In the genomic region with DNA sequence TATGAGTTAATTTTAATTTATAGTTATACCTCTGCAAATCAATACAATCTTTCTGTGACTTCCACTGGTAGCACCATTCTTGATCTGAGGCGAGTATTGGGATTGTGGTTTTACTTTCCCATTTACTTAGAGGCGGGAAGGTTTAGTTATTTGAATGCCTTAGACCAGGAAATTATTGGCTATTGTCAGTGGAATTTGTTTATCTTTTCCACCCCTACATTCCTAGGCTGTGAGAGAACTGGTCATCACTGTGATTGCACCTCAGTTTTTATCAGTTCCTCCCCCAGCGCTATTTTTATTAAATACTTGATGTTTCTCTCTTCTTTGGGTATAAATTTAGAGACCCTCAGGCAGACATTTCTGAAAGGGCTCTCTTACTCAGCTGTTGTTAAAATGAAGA, we compare ENCODE assay signal across 12 cellular contexts. TPM values are rescaled to one million over a fixed set of nuclear protein-coding genes. Genes with fewer than 3 reads are reported as not detected.
A peak's percentile ranks its signal among the peaks of the same experiment; 100 is the strongest.
DNase-seq lines count a peak whose midpoint lies in the region; ATAC-seq and TF ChIP-seq lines count a peak whose summit lies in the region.
"Had no signal": no experiment of that assay in that cellular context is flagged by ENCODE, and none has a peak within 500 bp of the region (broad histone marks: within the 10 kb centered on the region; RNA-seq: fewer than 3 reads in every experiment).

No MANE protein-coding gene starts in this region.

- peaks cover 52% of the 10 kb centered on the region for H3K4me1 ChIP-seq in RWPE2 (ENCODE audit: insufficient read depth, poor library complexity, severe bottlenecking)
- peaks cover 17% of the 10 kb centered on the region for H3K4me1 ChIP-seq in fibroblast of lung (ENCODE audit: control insufficient read depth, extremely low read depth, insufficient read depth, low read length)

- H3K36me3 ChIP-seq in RWPE2 (ENCODE audit: low read depth) (no peaks in the 10 kb centered on the region), fibroblast of lung (ENCODE audit: control insufficient read depth, insufficient read depth, low read length) (no peaks in the 10 kb centered on the region)

- no peaks in the 10 kb centered on the region for H4K20me1 ChIP-seq in fibroblast of lung (ENCODE audit: control insufficient read depth, extremely low read depth, insufficient read depth, low read length)

- DNase-seq in EH (ENCODE audit: low read depth) = peak; percentile 71
- no peak for DNase-seq in RWPE2 (ENCODE audit: low spot score)
- DNase-seq in fibroblast of lung (ENCODE audit: low read depth in 2 of 2) = peak; percentile 43 to 86
- peak; percentile 46 for DNase-seq in non-pigmented ciliary epithelial cell (ENCODE audit: low read depth)
- no peak for DNase-seq in iPS-NIHi11 (ENCODE audit: low spot score)
- no peak for DNase-seq in NCI-H2107 (lab: John Stamatoyannopoulos, UW)
- no peak for DNase-seq in nucleus accumbens (lab: John Stamatoyannopoulos, UW)
- DNase-seq: activated CD8-positive, alpha-beta memory T cell treated with anti-CD3 and anti-CD28 coated beads, Interleukin-2, amount 50 U/mL, for 48 hours; central memory CD4-positive, alpha-beta T cell; NK-92 treated with Interleukin-12 subunit alpha and Interleukin-12 subunit beta, amount 100 ng/mL, for 24 hours; T-helper 2 cell had no signal

- H3K4me2 ChIP-seq in fibroblast of lung (ENCODE audit: extremely low read depth, insufficient read depth, low read length) = peak overlapping the region; percentile 67

- H3K27me3 ChIP-seq in RWPE2 (ENCODE audit: insufficient read depth, poor library complexity, severe bottlenecking) (no peaks in the 10 kb centered on the region), fibroblast of lung (ENCODE audit: control insufficient read depth, insufficient read depth, low read length) (no peaks in the 10 kb centered on the region)

- H3K9ac ChIP-seq in fibroblast of lung (ENCODE audit: insufficient read depth, low read length) = no peak overlapping the region

- TF ChIP-seq CTCF in RWPE2 (IDR thresholded peaks at IDR 0.05; ENCODE audit: poor library complexity, severe bottlenecking) (no peak), fibroblast of lung (conservative IDR thresholded peaks at IDR 0.05 in 1 of 2, IDR thresholded peaks at IDR 0.05 in 1 of 2; ENCODE audit: low read depth in 1 of 2, low read length in 2 of 2) (no peak)

- no peak overlapping the region for H2AFZ ChIP-seq in fibroblast of lung (ENCODE audit: low read length)

- no peak overlapping the region for H3K4me3 ChIP-seq in RWPE2 (ENCODE audit: severe bottlenecking)
- peak overlapping the region in 2 of 4 experiments; percentile 2 to 30 for H3K4me3 ChIP-seq in fibroblast of lung (replicated peaks in 1 of 4; ENCODE audit: control extremely low read depth in 1 of 4, insufficient read depth in 1 of 4, low read depth in 3 of 4, low read length in 4 of 4)

- H3K79me2 ChIP-seq in fibroblast of lung (ENCODE audit: control insufficient read depth, insufficient read depth, low read length) = peaks cover 44% of the 10 kb centered on the region

- peak; percentile 74 for ATAC-seq in RWPE2 (ENCODE audit: low read depth)
- no peak for ATAC-seq in GM21390 (IDR thresholded peaks at IDR 0.05; ENCODE audit: unreplicated experiment)

- H3K27ac ChIP-seq in RWPE2 (ENCODE audit: poor library complexity, severe bottlenecking) = peak overlapping the region; percentile 96
- peak overlapping the region; percentile 15 for H3K27ac ChIP-seq in fibroblast of lung (ENCODE audit: insufficient read depth, low read length)

- H3K9me3 ChIP-seq in RWPE2 (ENCODE audit: severe bottlenecking) = no peaks in the 10 kb centered on the region
- no peaks in the 10 kb centered on the region for H3K9me3 ChIP-seq in fibroblast of lung (ENCODE audit: control insufficient read depth, insufficient read depth, low read depth, low read length)

RNA-seq across cellular contexts. Expression of gene CDK14, which starts 29.9 kb away (rescaled TPM):
- total RNA-seq in fibroblast of lung = 36.0 and 41.1 TPM in 2 replicates
- 23.6 and 28.9 TPM in 2 replicates for polyA plus RNA-seq in fibroblast of lung
- polyA plus RNA-seq in fibroblast of lung (2012) = 15.4 and 19.2 TPM in 2 replicates
- 33.0 and 37.5 TPM in 2 replicates for polyA minus RNA-seq in fibroblast of lung (ENCODE audit: low replicate concordance)

Comparison
In these comparisons a context has a peak if more than half of its experiments do, and no peak if none do; other contexts are left out.
1. DNase-seq: peak in EH (single experiment), fibroblast of lung (2 of 2) and non-pigmented ciliary epithelial cell (single experiment); none in RWPE2 (single experiment), iPS-NIHi11 (single experiment), NCI-H2107 (single experiment) and nucleus accumbens (0 of 56).